18 cellular contexts compared by ENCODE assay signal in the genomic region with DNA sequence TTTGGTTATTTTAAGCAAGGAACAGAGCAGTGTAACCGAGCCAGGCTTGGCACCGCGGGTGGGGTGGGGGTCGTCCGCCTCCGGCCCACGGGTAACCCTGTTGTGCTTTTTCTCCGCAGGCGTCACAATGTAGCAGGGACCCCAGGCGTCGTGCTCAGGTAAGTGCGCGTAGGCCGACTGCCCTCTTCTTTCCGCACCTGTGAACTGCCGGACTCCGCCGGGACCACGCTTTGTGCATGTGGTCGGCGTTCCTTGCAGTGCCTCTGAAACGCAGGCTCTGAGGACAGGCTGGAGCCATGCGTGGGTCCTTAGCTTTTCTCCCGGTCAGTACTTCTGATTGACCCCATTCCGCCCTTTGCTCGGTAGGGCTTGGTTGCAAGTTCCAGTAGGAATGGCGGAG. TPM values are rescaled to one million over a fixed set of nuclear protein-coding genes. Genes with fewer than 3 reads are reported as not detected.
DNase-seq lines count a peak whose midpoint lies in the region; ATAC-seq, FAIRE-seq and TF ChIP-seq lines count a peak whose summit lies in the region.
"Had no signal": no experiment of that assay in that cellular context is flagged by ENCODE, and none has a peak within 500 bp of the region (broad histone marks: within the 10 kb centered on the region; RNA-seq: fewer than 3 reads in every experiment).

No MANE protein-coding gene starts in this region.

- no peak for TF ChIP-seq CTCF in CD8-positive, alpha-beta T cell (IDR thresholded peaks at IDR 0.05)
- TF ChIP-seq CTCF in RWPE1 (conservative IDR thresholded peaks at IDR 0.05; ENCODE audit: low read depth) (no peak), K562 (IDR thresholded peaks at IDR 0.05 in 2 of 3, conservative IDR thresholded peaks at IDR 0.05 in 1 of 3; ENCODE audit: insufficient read depth in 2 of 3, low read depth in 1 of 3, low read length in 3 of 3) (no peak), nephron progenitor cell (IDR thresholded peaks at IDR 0.05) (no peak)

- peaks cover 35% of the 10 kb centered on the region for H3K79me2 ChIP-seq in K562 (ENCODE audit: control insufficient read depth, insufficient read depth, low read length)

- H3K9me3 Mint-ChIP-seq in CD8-positive, alpha-beta T cell = no peaks in the 10 kb centered on the region
- H3K9me3 Mint-ChIP-seq in nephron progenitor cell = no peaks in the 10 kb centered on the region
- H3K9me3 Mint-ChIP-seq in activated naive CD8-positive, alpha-beta T cell treated with anti-CD3 and anti-CD28 coated beads for 36 hours = no peaks in the 10 kb centered on the region

- peaks cover 8% of the 10 kb centered on the region for H3K4me1 Mint-ChIP-seq in CD8-positive, alpha-beta T cell (ENCODE audit: low read depth)
- H3K4me1 Mint-ChIP-seq in nephron progenitor cell = peaks cover 19% of the 10 kb centered on the region
- H3K4me1 Mint-ChIP-seq in activated naive CD8-positive, alpha-beta T cell treated with anti-CD3 and anti-CD28 coated beads for 36 hours = peaks cover 2% of the 10 kb centered on the region

- no peaks in the 10 kb centered on the region for H3K27me3 Mint-ChIP-seq in CD8-positive, alpha-beta T cell (ENCODE audit: low read depth)
- no peaks in the 10 kb centered on the region for H3K27me3 Mint-ChIP-seq in nephron progenitor cell (ENCODE audit: low read depth, poor library complexity)
- no peaks in the 10 kb centered on the region for H3K27me3 Mint-ChIP-seq in activated naive CD8-positive, alpha-beta T cell treated with anti-CD3 and anti-CD28 coated beads for 36 hours
- H3K27me3 Mint-ChIP-seq: CD4-positive, CD25-positive, alpha-beta regulatory T cell had no signal

- FAIRE-seq in K562 (lab: Jason Lieb, UNC) = no peak
- FAIRE-seq: G401.6, GM12891 had no signal

- no peak for ATAC-seq in CD8-positive, alpha-beta T cell
- no peak for ATAC-seq in K562

- H3K27ac Mint-ChIP-seq in CD8-positive, alpha-beta T cell = peak overlapping the region; percentile 10
- H3K27ac Mint-ChIP-seq in nephron progenitor cell = peak overlapping the region; percentile 59
- no peak overlapping the region for H3K27ac Mint-ChIP-seq in activated naive CD8-positive, alpha-beta T cell treated with anti-CD3 and anti-CD28 coated beads for 36 hours
- H3K27ac Mint-ChIP-seq: CD4-positive, CD25-positive, alpha-beta regulatory T cell had no signal

- H3K4me3 ChIP-seq in CD8-positive, alpha-beta T cell (ENCODE audit: low read depth, low read length) = no peak overlapping the region
- no peak overlapping the region for H3K4me3 ChIP-seq in K562
- H3K4me3 ChIP-seq: BLaER1 treated with 17β-estradiol and CSF1 and Interleukin-3, amounts not matched to agents 10 nM and 100 nM; HAP-1 had no signal

- no peak for DNase-seq in CD8-positive, alpha-beta T cell
- DNase-seq in RWPE1 (ENCODE audit: low spot score) (no peak), K562 (ENCODE audit: extremely low read depth in 1 of 4, low spot score in 3 of 4) (no peak), nephron progenitor cell (no peak), NCI-H2081 (lab: John Stamatoyannopoulos, UW) (no peak)
- no peak for DNase-seq in stimulated activated CD4-positive, alpha-beta T cell treated with anti-CD3 and anti-CD28 coated beads, Interleukin-4, amount 100 ng/mL, for 4 hours
- DNase-seq in activated naive CD8-positive, alpha-beta T cell treated with anti-CD3 and anti-CD28 coated beads for 36 hours = no peak
- DNase-seq: ACHN; Calu3; CD4-positive, CD25-positive, alpha-beta regulatory T cell; DMS 273 treated with DMSO at 0.1 percent for 48 hours; DMS79; GOT3 had no signal

- peaks cover 34% of the 10 kb centered on the region for H3K36me3 Mint-ChIP-seq in CD8-positive, alpha-beta T cell
- peaks cover 59% of the 10 kb centered on the region for H3K36me3 Mint-ChIP-seq in nephron progenitor cell (ENCODE audit: low read depth)
- H3K36me3 Mint-ChIP-seq in activated naive CD8-positive, alpha-beta T cell treated with anti-CD3 and anti-CD28 coated beads for 36 hours = peaks cover 2% of the 10 kb centered on the region

- H3K36me3 ChIP-seq in CD8-positive, alpha-beta T cell (ENCODE audit: insufficient read depth, low read length) = peaks cover 11% of the 10 kb centered on the region
- H3K36me3 ChIP-seq in K562 (ENCODE audit: control insufficient read depth, insufficient read depth, low read length) = peaks cover 44% of the 10 kb centered on the region; the same call in 2 of the 3 replicates

- TF ChIP-seq RAD21 in K562 (CRISPR knock-in tag; conservative IDR thresholded peaks at IDR 0.05 in 1 of 2, IDR thresholded peaks at IDR 0.05 in 1 of 2) = no peak

- WGBS in K562 (ENCODE audit: insufficient coverage, low coverage, missing lambda C conversion rate) = 95% methylated on average over 18 of the region's 27 CpGs

- H3K9me1 ChIP-seq in K562 (ENCODE audit: control insufficient read depth, insufficient read depth, low read length) = no peaks in the 10 kb centered on the region

- H2AFZ ChIP-seq in K562 (ENCODE audit: low read depth, low read length) = no peak overlapping the region

- H4K20me1 ChIP-seq in K562 (replicated peaks; ENCODE audit: control insufficient read depth, insufficient read depth, low read length) = no peaks in the 10 kb centered on the region

- TF ChIP-seq EP300 in K562 (IDR thresholded peaks at IDR 0.05; ENCODE audit: low read length) = no peak

- intact Hi-C loops in CD8-positive, alpha-beta T cell (cut with DNase I, micrococcal nuclease) = no loop called here
- intact Hi-C loops in K562 (cut with micrococcal nuclease) = loop anchor here (10.0 kb wide), 1 partner anchor 46 kb away; the partner anchor contains the start of gene SLC49A3

- no TSS peak for BruUV-seq in K562 (replicated peaks; lab: Mats Ljungman, UMichigan)

- H3K9ac ChIP-seq in K562 (ENCODE audit: insufficient read depth in 1 of 2, low read depth in 2 of 2, low read length in 2 of 2) = no peak overlapping the region
- H3K9ac ChIP-seq: BLaER1 treated with 17β-estradiol and CSF1 and Interleukin-3, amounts not matched to agents 10 nM and 100 nM had no signal

- CTCF ChIA-PET in CD8-positive, alpha-beta T cell (lab: Charles Lee) = no interaction called here
- CTCF ChIA-PET in RWPE1 (lab: Yijun Ruan, JAX) (no interaction called here), K562 (lab: Yijun Ruan, JAX; ENCODE audit: low intra/inter-chr PET ratio) (no interaction called here)

- no peak overlapping the region for H3K4me3 Mint-ChIP-seq in CD8-positive, alpha-beta T cell
- H3K4me3 Mint-ChIP-seq in nephron progenitor cell = no peak overlapping the region
- no peak overlapping the region for H3K4me3 Mint-ChIP-seq in activated naive CD8-positive, alpha-beta T cell treated with anti-CD3 and anti-CD28 coated beads for 36 hours
- H3K4me3 Mint-ChIP-seq: CD4-positive, CD25-positive, alpha-beta regulatory T cell had no signal

- no peak overlapping the region for H3K4me2 ChIP-seq in K562 (ENCODE audit: insufficient read depth, low read length)
- H3K4me2 ChIP-seq: BLaER1 treated with 17β-estradiol and CSF1 and Interleukin-3, amounts not matched to agents 10 nM and 100 nM had no signal

- H3K27me3 ChIP-seq in CD8-positive, alpha-beta T cell (ENCODE audit: insufficient read depth, low read length) = no peaks in the 10 kb centered on the region
- no peaks in the 10 kb centered on the region for H3K27me3 ChIP-seq in K562 (ENCODE audit: control insufficient read depth in 2 of 2, insufficient read depth in 2 of 2, low read length in 2 of 2)
- H3K27me3 ChIP-seq: BLaER1 treated with 17β-estradiol and CSF1 and Interleukin-3, amounts not matched to agents 10 nM and 100 nM had no signal

- no peaks in the 10 kb centered on the region for H3K9me3 ChIP-seq in CD8-positive, alpha-beta T cell (ENCODE audit: low read length)
- peaks cover 4% of the 10 kb centered on the region for H3K9me3 ChIP-seq in K562 (replicated peaks; ENCODE audit: control insufficient read depth, insufficient read depth, low read depth, low read length)
- H3K9me3 ChIP-seq: HAP-1 had no signal

- H3K27ac ChIP-seq in CD8-positive, alpha-beta T cell (ENCODE audit: low read depth, low read length) = no peak overlapping the region
- H3K27ac ChIP-seq in RWPE1 (peak overlapping the region; percentile 53), K562 (ENCODE audit: extremely low read depth, low read depth, low read length) (no peak overlapping the region)
- H3K27ac ChIP-seq: BLaER1 treated with 17β-estradiol and CSF1 and Interleukin-3, amounts not matched to agents 10 nM and 100 nM had no signal

- no peaks in the 10 kb centered on the region for H3K4me1 ChIP-seq in CD8-positive, alpha-beta T cell (ENCODE audit: insufficient read depth, low read length)
- peaks cover 20 to 55% of the 10 kb centered on the region in 2 experiments for H3K4me1 ChIP-seq in K562 (replicated peaks in 1 of 2; ENCODE audit: control insufficient read depth in 2 of 2, insufficient read depth in 2 of 2, low read length in 2 of 2)
- H3K4me1 ChIP-seq: HAP-1 had no signal

- TF ChIP-seq POLR2A in K562 (conservative IDR thresholded peaks at IDR 0.05) = no peak

- in situ Hi-C loops in K562 (cut with MboI) = no loop called here

- POLR2A ChIA-PET in CD8-positive, alpha-beta T cell (lab: Charles Lee) = no interaction called here
- POLR2A ChIA-PET in RWPE1 (lab: Yijun Ruan, JAX; ENCODE audit: low non-redundant PET) = no interaction called here
- POLR2A ChIA-PET in K562 (lab: Yijun Ruan, JAX) = no interaction called here

RNA-seq across cellular contexts. Expression of gene PCGF3, which starts 24.9 kb away (rescaled TPM):
- total RNA-seq in CD8-positive, alpha-beta T cell = 10 to 100 TPM; 39.1 to 39.5 TPM
- total RNA-seq in K562 (2011; cell fraction: chromatin; rRNA removed; ENCODE audit: low replicate concordance) = 122 and 175 TPM in 2 replicates
- 123 and 128 TPM in 2 replicates for total RNA-seq in K562 (2011; cell fraction: nucleolus; rRNA removed)
- total RNA-seq in K562 (2011; cell fraction: nucleoplasm; rRNA removed) = 119 and 129 TPM in 2 replicates
- total RNA-seq in K562 (2014; rRNA removed) (31.3 and 39.9 TPM in 2 replicates), K562 (2014; rRNA removed; fragmentation: Illumina TruSeq; extraction: Trizol) (13.3 and 14.7 TPM in 2 replicates), K562 (2015; rRNA removed; fragmentation: Illumina TruSeq; extraction: Trizol) (19.1 and 20.3 TPM in 2 replicates), K562 (2021) (39.6 and 46.1 TPM in 2 replicates)
- polyA plus RNA-seq in K562 (2011; rRNA removed) (37.2 and 42.2 TPM in 2 replicates), K562 (2014; fragmentation: Illumina TruSeq; extraction: Trizol) (18.9 and 20.4 TPM in 2 replicates), K562 (2014; fragmentation: Nextera tagmentation; extraction: Ambion mirVana) (1 to 10 TPM; 2.6 to 4.3 TPM), K562 (2014; rRNA removed) (40.1 and 40.2 TPM in 2 replicates)
- 35.7 and 39.0 TPM in 2 replicates for polyA plus RNA-seq in K562 (2011; cell fraction: cytosol; rRNA removed)
- 197 and 242 TPM in 2 replicates for polyA plus RNA-seq in K562 (2011; cell fraction: nucleus; rRNA removed)
- polyA plus RNA-seq in K562 (2012) = 22.9 and 34.4 TPM in 2 replicates
- 25.9 and 30.6 TPM in 2 replicates for polyA minus RNA-seq in K562 (2011; rRNA and poly(A)+ RNA removed)
- 22.7 and 34.9 TPM in 2 replicates for polyA minus RNA-seq in K562 (2011; cell fraction: cytosol; rRNA and poly(A)+ RNA removed)
- 74.0 and 79.4 TPM in 2 replicates for polyA minus RNA-seq in K562 (2011; cell fraction: nucleus; rRNA and poly(A)+ RNA removed)
- 10 to 100 TPM; 19.7 to 21.2 TPM for total RNA-seq in activated naive CD8-positive, alpha-beta T cell treated with anti-CD3 and anti-CD28 coated beads for 36 hours

RNA-seq across cellular contexts. Expression of gene SLC49A3, which starts 41.6 kb away (rescaled TPM):
- total RNA-seq in CD8-positive, alpha-beta T cell = under 1 TPM; 0.69 to 0.73 TPM
- not detected in 2 replicates for total RNA-seq in K562 (2011; cell fraction: chromatin; rRNA removed; ENCODE audit: low replicate concordance)
- total RNA-seq in K562 (2011; cell fraction: nucleolus; rRNA removed) = 0.39 TPM in 1 of 2 replicates, not detected in the other
- total RNA-seq in K562 (2011; cell fraction: nucleoplasm; rRNA removed) = 0.61 TPM in 1 of 2 replicates, not detected in the other
- total RNA-seq in K562 (2014; rRNA removed) (not detected in 2 replicates), K562 (2014; rRNA removed; fragmentation: Illumina TruSeq; extraction: Trizol) (not detected in 2 replicates), K562 (2015; rRNA removed; fragmentation: Illumina TruSeq; extraction: Trizol) (not detected in 2 replicates), K562 (2021) (0.24 and 0.29 TPM in 2 replicates)
- polyA plus RNA-seq in K562 (2011; rRNA removed) (not detected in 2 replicates), K562 (2014; fragmentation: Illumina TruSeq; extraction: Trizol) (not detected in 2 replicates), K562 (2014; fragmentation: Nextera tagmentation; extraction: Ambion mirVana) (not detected), K562 (2014; rRNA removed) (0.18 and 0.41 TPM in 2 replicates)
- 0.03 and 0.22 TPM in 2 replicates for polyA plus RNA-seq in K562 (2011; cell fraction: cytosol; rRNA removed)
- polyA plus RNA-seq in K562 (2011; cell fraction: nucleus; rRNA removed) = 0.25 and 0.55 TPM in 2 replicates
- polyA plus RNA-seq in K562 (2012) = 0.21 and 0.30 TPM in 2 replicates
- not detected in 2 replicates for polyA minus RNA-seq in K562 (2011; rRNA and poly(A)+ RNA removed)
- polyA minus RNA-seq in K562 (2011; cell fraction: cytosol; rRNA and poly(A)+ RNA removed) = not detected in 2 replicates
- polyA minus RNA-seq in K562 (2011; cell fraction: nucleus; rRNA and poly(A)+ RNA removed) = not detected in 2 replicates
- under 1 TPM; 0.38 to 0.43 TPM for total RNA-seq in activated naive CD8-positive, alpha-beta T cell treated with anti-CD3 and anti-CD28 coated beads for 36 hours
- total RNA-seq: HT1080 had no signal

RNA-seq across cellular contexts. Expression of gene MYL5, which starts 56.2 kb away (rescaled TPM):
- 10 to 100 TPM; 27.2 to 28.7 TPM for total RNA-seq in CD8-positive, alpha-beta T cell
- 13.3 and 32.0 TPM in 2 replicates for total RNA-seq in K562 (2011; cell fraction: chromatin; rRNA removed; ENCODE audit: low replicate concordance)
- 19.7 and 19.9 TPM in 2 replicates for total RNA-seq in K562 (2011; cell fraction: nucleolus; rRNA removed)
- 9.6 and 13.4 TPM in 2 replicates for total RNA-seq in K562 (2011; cell fraction: nucleoplasm; rRNA removed)
- total RNA-seq in K562 (2014; rRNA removed) (4.9 and 6.2 TPM in 2 replicates), K562 (2014; rRNA removed; fragmentation: Illumina TruSeq; extraction: Trizol) (2.6 and 3.1 TPM in 2 replicates), K562 (2015; rRNA removed; fragmentation: Illumina TruSeq; extraction: Trizol) (5.1 and 5.9 TPM in 2 replicates), K562 (2021) (9.1 and 10.0 TPM in 2 replicates)
- polyA plus RNA-seq in K562 (2011; rRNA removed) (3.8 and 4.1 TPM in 2 replicates), K562 (2014; fragmentation: Illumina TruSeq; extraction: Trizol) (3.4 and 5.5 TPM in 2 replicates), K562 (2014; fragmentation: Nextera tagmentation; extraction: Ambion mirVana) (1 to 10 TPM; 1.4 TPM), K562 (2014; rRNA removed) (6.0 and 6.9 TPM in 2 replicates)
- 2.8 TPM in 2 replicates for polyA plus RNA-seq in K562 (2011; cell fraction: cytosol; rRNA removed)
- 18.2 and 29.5 TPM in 2 replicates for polyA plus RNA-seq in K562 (2011; cell fraction: nucleus; rRNA removed)
- 9.3 and 13.7 TPM in 2 replicates for polyA plus RNA-seq in K562 (2012)
- 3.1 and 4.0 TPM in 2 replicates for polyA minus RNA-seq in K562 (2011; rRNA and poly(A)+ RNA removed)
- polyA minus RNA-seq in K562 (2011; cell fraction: cytosol; rRNA and poly(A)+ RNA removed) = 0.76 and 1.5 TPM in 2 replicates
- polyA minus RNA-seq in K562 (2011; cell fraction: nucleus; rRNA and poly(A)+ RNA removed) = 11.0 and 13.6 TPM in 2 replicates
- 10 to 100 TPM; 22.7 to 22.9 TPM for total RNA-seq in activated naive CD8-positive, alpha-beta T cell treated with anti-CD3 and anti-CD28 coated beads for 36 hours

RNA-seq across cellular contexts. Expression of gene ATP5ME, which starts 56.4 kb away (rescaled TPM):
- 100 to 1,000 TPM; 113 to 114 TPM for total RNA-seq in CD8-positive, alpha-beta T cell
- total RNA-seq in K562 (2011; cell fraction: chromatin; rRNA removed; ENCODE audit: low replicate concordance) = 72.8 and 88.6 TPM in 2 replicates
- total RNA-seq in K562 (2011; cell fraction: nucleolus; rRNA removed) = 122 and 189 TPM in 2 replicates
- total RNA-seq in K562 (2011; cell fraction: nucleoplasm; rRNA removed) = 125 and 130 TPM in 2 replicates
- total RNA-seq in K562 (2014; rRNA removed) (746 and 978 TPM in 2 replicates), K562 (2014; rRNA removed; fragmentation: Illumina TruSeq; extraction: Trizol) (839 and 887 TPM in 2 replicates), K562 (2015; rRNA removed; fragmentation: Illumina TruSeq; extraction: Trizol) (914 and 930 TPM in 2 replicates), K562 (2021) (509 and 535 TPM in 2 replicates)
- polyA plus RNA-seq in K562 (2011; rRNA removed) (573 and 595 TPM in 2 replicates), K562 (2014; fragmentation: Illumina TruSeq; extraction: Trizol) (632 and 822 TPM in 2 replicates), K562 (2014; fragmentation: Nextera tagmentation; extraction: Ambion mirVana) (1,000 to 10,000 TPM; 2,400 to 2,480 TPM), K562 (2014; rRNA removed) (987 and 1,053 TPM in 2 replicates)
- polyA plus RNA-seq in K562 (2011; cell fraction: cytosol; rRNA removed) = 589 and 678 TPM in 2 replicates
- 222 and 265 TPM in 2 replicates for polyA plus RNA-seq in K562 (2011; cell fraction: nucleus; rRNA removed)
- polyA plus RNA-seq in K562 (2012) = 689 and 2,439 TPM in 2 replicates
- polyA minus RNA-seq in K562 (2011; rRNA and poly(A)+ RNA removed) = 147 and 173 TPM in 2 replicates
- polyA minus RNA-seq in K562 (2011; cell fraction: cytosol; rRNA and poly(A)+ RNA removed) = 96.7 and 103 TPM in 2 replicates
- polyA minus RNA-seq in K562 (2011; cell fraction: nucleus; rRNA and poly(A)+ RNA removed) = 41.5 and 69.1 TPM in 2 replicates
- 100 to 1,000 TPM; 284 to 287 TPM for total RNA-seq in activated naive CD8-positive, alpha-beta T cell treated with anti-CD3 and anti-CD28 coated beads for 36 hours
